Comparison of ENCODE assay signal across 1 cellular context in the genomic region with DNA sequence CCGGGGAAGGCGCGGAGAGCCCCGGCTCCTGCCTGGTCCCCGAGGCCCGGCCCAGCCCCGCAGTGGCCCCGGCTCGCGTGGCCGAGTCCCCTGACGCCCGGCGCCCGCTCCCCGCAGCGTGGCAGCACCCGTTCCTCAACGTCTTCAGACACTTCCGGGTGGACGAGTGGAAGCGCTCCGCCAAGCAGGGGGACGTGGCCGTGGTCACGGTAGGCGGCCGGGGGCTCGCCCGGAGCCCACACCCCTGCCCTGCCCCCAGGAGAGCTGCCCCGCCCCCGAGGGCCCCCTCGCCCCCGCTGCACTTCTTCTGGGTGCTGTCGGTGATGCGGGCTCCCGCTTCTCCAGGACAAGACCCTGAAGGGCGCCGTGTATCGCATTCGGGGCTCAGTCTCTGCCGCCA.
TF ChIP-seq lines count a peak whose summit lies in the region.

No MANE protein-coding gene starts in this region.

TF ChIP-seq in liver, 16 proteins besides CTCF, POLR2A, EP300 and RAD21 (continued from another document):
- TF ChIP-seq, protein P1, sequence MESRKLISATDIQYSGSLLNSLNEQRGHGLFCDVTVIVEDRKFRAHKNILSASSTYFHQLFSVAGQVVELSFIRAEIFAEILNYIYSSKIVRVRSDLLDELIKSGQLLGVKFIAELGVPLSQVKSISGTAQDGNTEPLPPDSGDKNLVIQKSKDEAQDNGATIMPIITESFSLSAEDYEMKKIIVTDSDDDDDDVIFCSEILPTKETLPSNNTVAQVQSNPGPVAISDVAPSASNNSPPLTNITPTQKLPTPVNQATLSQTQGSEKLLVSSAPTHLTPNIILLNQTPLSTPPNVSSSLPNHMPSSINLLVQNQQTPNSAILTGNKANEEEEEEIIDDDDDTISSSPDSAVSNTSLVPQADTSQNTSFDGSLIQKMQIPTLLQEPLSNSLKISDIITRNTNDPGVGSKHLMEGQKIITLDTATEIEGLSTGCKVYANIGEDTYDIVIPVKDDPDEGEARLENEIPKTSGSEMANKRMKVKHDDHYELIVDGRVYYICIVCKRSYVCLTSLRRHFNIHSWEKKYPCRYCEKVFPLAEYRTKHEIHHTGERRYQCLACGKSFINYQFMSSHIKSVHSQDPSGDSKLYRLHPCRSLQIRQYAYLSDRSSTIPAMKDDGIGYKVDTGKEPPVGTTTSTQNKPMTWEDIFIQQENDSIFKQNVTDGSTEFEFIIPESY (IDR thresholded peaks at IDR 0.05), result no peak
- TF ChIP-seq GABPA (IDR thresholded peaks at IDR 0.05 in 1 of 2, conservative IDR thresholded peaks at IDR 0.05 in 1 of 2), result no peak
- TF ChIP-seq, protein P2, sequence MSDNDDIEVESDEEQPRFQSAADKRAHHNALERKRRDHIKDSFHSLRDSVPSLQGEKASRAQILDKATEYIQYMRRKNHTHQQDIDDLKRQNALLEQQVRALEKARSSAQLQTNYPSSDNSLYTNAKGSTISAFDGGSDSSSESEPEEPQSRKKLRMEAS (IDR thresholded peaks at IDR 0.05), result no peak
TF ChIP-seq in liver: peak in this region for 0.
